1 cellular context compared by ENCODE assay signal in the genomic region with DNA sequence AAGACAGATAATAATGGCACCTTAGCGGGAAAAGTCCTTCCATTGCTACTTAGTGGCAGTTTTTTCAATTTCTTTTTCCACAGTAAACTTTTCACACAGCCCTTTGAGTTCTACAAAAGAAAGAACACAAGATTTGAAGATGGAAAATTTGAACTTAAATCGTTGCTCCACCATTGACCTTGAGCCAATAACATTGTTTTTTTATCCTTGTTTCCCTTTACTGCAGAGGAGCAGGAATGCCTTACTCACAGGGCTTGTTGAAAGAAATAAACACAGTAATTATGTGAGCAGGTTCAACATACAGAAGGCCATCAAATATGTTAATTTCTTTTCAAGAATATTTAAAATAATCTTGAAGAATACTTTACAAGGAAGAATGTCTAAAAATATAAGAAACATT.
TF ChIP-seq lines count a peak whose summit lies in the region.

No MANE protein-coding gene starts in this region.

TF ChIP-seq in IMR-90, 13 proteins besides CTCF, POLR2A, EP300 and RAD21 (continued from another document):
- TF ChIP-seq CEBPB (IDR thresholded peaks at IDR 0.05; ENCODE audit: low read depth, low read length) = no peak
